21 cellular contexts compared by ENCODE assay signal in the genomic region with DNA sequence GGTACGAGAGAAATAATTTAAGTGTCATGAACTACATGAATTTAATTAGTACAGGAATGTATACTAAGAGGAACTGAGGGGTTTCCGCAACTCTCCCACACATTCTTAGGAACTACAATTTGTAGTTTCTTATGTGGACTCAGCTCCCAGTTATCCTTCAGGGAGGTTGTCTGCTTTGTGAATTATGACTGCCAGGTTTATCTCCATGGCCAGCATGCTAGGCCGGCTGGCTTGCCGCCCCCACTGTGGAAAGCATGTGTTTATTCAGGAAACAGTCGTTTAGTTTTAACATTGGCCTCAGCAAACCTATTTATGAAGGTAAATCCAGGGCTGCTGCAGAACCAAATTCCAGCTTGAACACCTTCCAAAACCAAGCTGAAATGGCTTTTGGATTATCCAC.
"Had no signal": no experiment of that assay in that cellular context is flagged by ENCODE, and none has a peak within 500 bp of the region (broad histone marks: within the 10 kb centered on the region; RNA-seq: fewer than 3 reads in every experiment).

No MANE protein-coding gene starts in this region.

- H3K4me1 ChIP-seq: parathyroid adenoma, prostate gland, stomach, transverse colon had no signal

- H2AFZ ChIP-seq: hepatocyte, parathyroid adenoma had no signal

- H3K27me3 ChIP-seq: dorsolateral prefrontal cortex, hepatocyte, stomach, transverse colon had no signal

- H3K36me3 Mint-ChIP-seq: naive thymus-derived CD8-positive, alpha-beta T cell; stimulated activated naive B cell treated with anti-CD40 and anti-IgM and Interleukin-4, amounts not matched to agents 10 μg/mL and 1 μg/mL and 100 μg/mL, for 72 hours had no signal

- H3K27ac ChIP-seq: dorsolateral prefrontal cortex, hepatocyte, parathyroid adenoma, prostate gland, skin epidermis, stomach, thoracic aorta, transverse colon had no signal

- H3K27me3 Mint-ChIP-seq: naive thymus-derived CD8-positive, alpha-beta T cell; stimulated activated naive B cell treated with anti-CD40 and anti-IgM and Interleukin-4, amounts not matched to agents 10 μg/mL and 1 μg/mL and 100 μg/mL, for 72 hours had no signal

- H3K4me3 Mint-ChIP-seq: naive thymus-derived CD8-positive, alpha-beta T cell; stimulated activated naive B cell treated with anti-CD40 and anti-IgM and Interleukin-4, amounts not matched to agents 10 μg/mL and 1 μg/mL and 100 μg/mL, for 72 hours had no signal

- H3K9me3 ChIP-seq: mucosa of descending colon, prostate gland, stomach, thoracic aorta, transverse colon had no signal

- H3K4me3 ChIP-seq: dorsolateral prefrontal cortex, hepatocyte, mucosa of descending colon, prostate gland, skin epidermis, stomach, thoracic aorta, transverse colon had no signal

- H3K27ac Mint-ChIP-seq: naive thymus-derived CD8-positive, alpha-beta T cell; stimulated activated naive B cell treated with anti-CD40 and anti-IgM and Interleukin-4, amounts not matched to agents 10 μg/mL and 1 μg/mL and 100 μg/mL, for 72 hours had no signal

- DNase-seq: cortex of kidney; dorsolateral prefrontal cortex; effector CD8-positive, alpha-beta T cell; head of caudate nucleus; kidney; left cardiac atrium; mucosa of descending colon; naive thymus-derived CD8-positive, alpha-beta T cell; retina; stimulated activated CD4-positive, alpha-beta T cell treated with anti-CD3 and anti-CD28 coated beads, Interleukin-2, amount 100 ng/mL, for 24 hours; stimulated activated CD4-positive, alpha-beta T cell treated with anti-CD3 and anti-CD28 coated beads, Interleukin-4, amount 100 ng/mL, for 4 hours; stimulated activated naive B cell treated with anti-CD40 and anti-IgM and Interleukin-4, amounts not matched to agents 10 μg/mL and 1 μg/mL and 100 μg/mL, for 72 hours; stomach; substantia nigra; transverse colon had no signal

- H3K9ac ChIP-seq: parathyroid adenoma had no signal

- H3K79me2 ChIP-seq: hepatocyte, parathyroid adenoma had no signal

- H3K4me1 Mint-ChIP-seq: naive thymus-derived CD8-positive, alpha-beta T cell had no signal

- H3K4me2 ChIP-seq: hepatocyte had no signal

- H3K36me3 ChIP-seq: prostate gland, stomach, thoracic aorta, transverse colon had no signal

- ATAC-seq: left cardiac atrium; mucosa of descending colon; naive thymus-derived CD8-positive, alpha-beta T cell; sciatic nerve; stimulated activated naive B cell treated with anti-CD40 and anti-IgM and Interleukin-4, amounts not matched to agents 10 μg/mL and 1 μg/mL and 100 μg/mL, for 72 hours had no signal
